In the genomic region with DNA sequence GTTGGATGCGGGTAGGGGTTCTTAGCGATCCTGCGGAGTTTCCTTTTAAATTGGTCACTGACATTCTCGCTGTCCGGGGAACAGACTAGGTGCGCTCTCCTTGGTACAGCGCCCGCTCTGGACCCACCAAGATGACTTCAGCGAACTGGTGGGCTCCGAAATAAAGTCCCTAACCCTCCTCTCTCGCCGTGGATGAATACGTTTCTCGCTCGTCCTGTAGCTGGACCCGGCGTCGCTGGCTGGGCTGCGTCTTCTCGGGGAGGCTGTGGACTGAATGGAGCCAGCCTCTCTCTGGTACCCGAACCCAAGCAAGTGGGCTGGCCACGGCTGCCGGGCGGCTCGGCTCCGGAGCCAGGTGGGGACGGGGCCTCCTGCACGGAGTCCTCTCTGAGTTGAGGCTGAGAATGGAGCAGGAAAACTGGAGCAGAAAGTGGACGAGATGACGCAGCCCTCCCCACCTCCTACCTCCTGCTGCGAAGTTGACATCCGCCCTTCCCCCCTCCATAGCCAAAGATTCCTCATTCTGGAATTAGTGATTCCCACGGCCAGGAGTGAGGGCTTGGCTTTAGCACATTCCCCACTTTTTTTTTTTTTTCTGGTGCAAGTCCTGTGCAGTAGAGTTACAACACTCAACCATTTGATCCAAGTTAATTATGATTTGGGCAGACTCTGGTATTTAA, we compare ENCODE assay signal across 8 cellular contexts. TPM values are rescaled to one million over a fixed set of nuclear protein-coding genes. Genes with fewer than 3 reads are reported as not detected.
DNase-seq lines count a peak whose midpoint lies in the region; ATAC-seq and TF ChIP-seq lines count a peak whose summit lies in the region.

No MANE protein-coding gene starts in this region.

- H3K27ac ChIP-seq in ascending aorta = peak overlapping the region in 1 of 2 donors; percentile 54

- H3K4me3 ChIP-seq in ascending aorta = peak overlapping the region; percentile 86 to 92

- no peak for TF ChIP-seq CTCF in ascending aorta (IDR thresholded peaks at IDR 0.05)

- DNase-seq in DMS 273 (lab: John Stamatoyannopoulos, UW; ENCODE audit: unreplicated experiment) = peak; percentile 52
- no peak for DNase-seq in DMS 273 treated with DMSO at 0.1 percent for 48 hours (lab: John Stamatoyannopoulos, UW)
- DNase-seq in ascending aorta (ENCODE audit: low spot score in 2 of 2) = peak in 1 of 2 donors; percentile 65
- DNase-seq in iris pigment epithelial cell (ENCODE audit: low read depth) = peak; percentile 49
- DNase-seq in stromal cell of bone marrow (ENCODE audit: low read depth) = peak; percentile 54

- no peaks in the 10 kb centered on the region for H3K27me3 ChIP-seq in ascending aorta

- ATAC-seq in HG03095 (IDR thresholded peaks at IDR 0.05; ENCODE audit: unreplicated experiment) (no peak), GM18907 (IDR thresholded peaks at IDR 0.05; ENCODE audit: unreplicated experiment) (no peak), HG03469 (IDR thresholded peaks at IDR 0.05; ENCODE audit: unreplicated experiment) (no peak)

- peaks cover 0 to 25% of the 10 kb centered on the region in 2 donors for H3K4me1 ChIP-seq in ascending aorta

- intact Hi-C loops in ascending aorta (cut with DNase I) = loop anchor here (5.0 to 10.0 kb wide), 4 partner anchors 147 to 641 kb away; partner anchors contain the start of genes PSAP, SGPL1 and VSIR

- no peaks in the 10 kb centered on the region for H3K36me3 ChIP-seq in ascending aorta

- H3K9me3 ChIP-seq in ascending aorta = no peaks in the 10 kb centered on the region

RNA-seq across cellular contexts. Expression of gene UNC5B, which starts 1.5 kb away (rescaled TPM):
- total RNA-seq in ascending aorta = 42.4 TPM
